ENCODE assay signal across 11 cellular contexts in genomic region chr1:52574594-52574993, GRCh38. TPM values are rescaled to one million over a fixed set of nuclear protein-coding genes. Genes with fewer than 3 reads are reported as not detected.
DNase-seq lines count a peak whose midpoint lies in the region; ATAC-seq, FAIRE-seq and TF ChIP-seq lines count a peak whose summit lies in the region.
"Had no signal": no experiment of that assay in that cellular context is flagged by ENCODE, and none has a peak within 500 bp of the region (broad histone marks: within the 10 kb centered on the region; RNA-seq: fewer than 3 reads in every experiment).

No MANE protein-coding gene starts in this region.

- H3K4me3 ChIP-seq in NB4 (ENCODE audit: low read depth, low read length) (no peak overlapping the region), brain microvascular endothelial cell (ENCODE audit: low read depth, low read length) (no peak overlapping the region), lung (no peak overlapping the region)

- TF ChIP-seq POLR2A in NB4 (IDR thresholded peaks at IDR 0.05; ENCODE audit: extremely low read depth, insufficient read length) = no peak
- TF ChIP-seq POLR2A in GM12892 (IDR thresholded peaks at IDR 0.05; ENCODE audit: low read depth, low read length) = no peak

- H3K36me3 ChIP-seq in brain microvascular endothelial cell (replicated peaks) = no peaks in the 10 kb centered on the region
- no peaks in the 10 kb centered on the region for H3K36me3 ChIP-seq in lung (ENCODE audit: control insufficient read depth in 2 of 2, insufficient read depth in 2 of 2, low read length in 2 of 2)

- H3K4me1 ChIP-seq in lung (ENCODE audit: control insufficient read depth in 2 of 2, insufficient read depth in 2 of 2, low read length in 2 of 2) = peaks cover 2 to 3% of the 10 kb centered on the region in 2 donors

- H3K27ac ChIP-seq in brain microvascular endothelial cell (no peak overlapping the region), lung (ENCODE audit: low read depth in 1 of 2, low read length in 1 of 2) (no peak overlapping the region)

- in situ Hi-C loops in brain microvascular endothelial cell (cut with HindIII; ENCODE audit: low pct_ligation_motif_present, low sequenced_read_pairs) = no loop called here

- TF ChIP-seq CTCF in NB4 (IDR thresholded peaks at IDR 0.05; ENCODE audit: low read depth, low read length) (no peak), brain microvascular endothelial cell (IDR thresholded peaks at IDR 0.05; ENCODE audit: low read depth, low read length, missing control alignments) (no peak), lung (IDR thresholded peaks at IDR 0.05; ENCODE audit: control extremely low read depth, extremely low read depth) (no peak)

- H3K27me3 ChIP-seq in brain microvascular endothelial cell (replicated peaks) (no peaks in the 10 kb centered on the region), lung (ENCODE audit: control insufficient read depth, insufficient read depth) (no peaks in the 10 kb centered on the region)

- FAIRE-seq in GM12892 (lab: Jason Lieb, UNC) = no peak

- H3K9me3 ChIP-seq in lung (ENCODE audit: control insufficient read depth in 2 of 2, insufficient read depth in 1 of 2, low read length in 1 of 2) = peaks cover 0 to 3% of the 10 kb centered on the region in 2 donors

- 77 to 91% methylated on average over 2 of the region's 2 CpGs for WGBS in lung, 2 donors

- ATAC-seq in lung (ENCODE audit: insufficient read depth, low FRiP score) = peak; percentile 41
- ATAC-seq in HG03025 (IDR thresholded peaks at IDR 0.05; ENCODE audit: low FRiP score, unreplicated experiment) = no peak

- DNase-seq in EH (ENCODE audit: low read depth) = peak; percentile 96
- DNase-seq in NB4 (ENCODE audit: low read depth) = peak; percentile 46
- peak; percentile 81 for DNase-seq in brain microvascular endothelial cell
- DNase-seq in lung (ENCODE audit: low spot score) = no peak
- no peak for DNase-seq in GM12892 (ENCODE audit: insufficient read length)
- no peak for DNase-seq in NCI-H1930 (lab: John Stamatoyannopoulos, UW)
- DNase-seq in T-helper 9 cell = no peak
- DNase-seq: activated effector memory CD4-positive, alpha-beta T cell treated with anti-CD3 and anti-CD28 coated beads, Interleukin-2, amount 50 U/mL, for 16 hours; stimulated activated CD4-positive, alpha-beta T cell treated with anti-CD3 and anti-CD28 coated beads, Interleukin-12 subunit alpha, Interleukin-12 subunit beta, amount 100 ng/mL, for 4 hours had no signal

RNA-seq across cellular contexts. Expression of gene TUT4, which starts 21.7 kb away (rescaled TPM):
- total RNA-seq in lung = 100 to 1,000 TPM in 1 of 2 donors, 10 to 100 TPM in 1; 37.2 to 142 TPM
- 10 to 100 TPM; 16.4 to 19.9 TPM for polyA plus RNA-seq in lung
- 41.7 TPM for polyA plus RNA-seq in GM12892 (2012; ENCODE audit: missing spikeins)

RNA-seq across cellular contexts. Expression of gene GPX7, which starts 27.6 kb away (rescaled TPM):
- total RNA-seq in lung = 10 to 100 TPM in 1 of 2 donors, 1 to 10 TPM in 1; 7.3 to 61.4 TPM
- polyA plus RNA-seq in lung = 10 to 100 TPM; 11.5 to 12.7 TPM
- polyA plus RNA-seq in GM12892 (2012; ENCODE audit: missing spikeins) = 27.3 TPM

RNA-seq across cellular contexts. Expression of gene SHISAL2A, which starts 58.4 kb away (rescaled TPM):
- 1 to 10 TPM; 1.7 to 2.2 TPM for total RNA-seq in lung
- polyA plus RNA-seq in lung = 1 to 10 TPM in 1 of 2 donors, under 1 TPM in 1; 0.79 to 2.6 TPM
- polyA plus RNA-seq in GM12892 (2012; ENCODE audit: missing spikeins) = 0.59 TPM
- total RNA-seq: NCI-H460 had no signal

Comparison
In these comparisons a context has a peak if more than half of its experiments do, and no peak if none do; other contexts are left out.
1. DNase-seq: peak in EH (single experiment), NB4 (single experiment) and brain microvascular endothelial cell (single experiment); none in lung (single experiment), GM12892 (single experiment), NCI-H1930 (0 of 2) and T-helper 9 cell (single experiment).